ENCODE assay signal across 1 cellular context in the genomic region with DNA sequence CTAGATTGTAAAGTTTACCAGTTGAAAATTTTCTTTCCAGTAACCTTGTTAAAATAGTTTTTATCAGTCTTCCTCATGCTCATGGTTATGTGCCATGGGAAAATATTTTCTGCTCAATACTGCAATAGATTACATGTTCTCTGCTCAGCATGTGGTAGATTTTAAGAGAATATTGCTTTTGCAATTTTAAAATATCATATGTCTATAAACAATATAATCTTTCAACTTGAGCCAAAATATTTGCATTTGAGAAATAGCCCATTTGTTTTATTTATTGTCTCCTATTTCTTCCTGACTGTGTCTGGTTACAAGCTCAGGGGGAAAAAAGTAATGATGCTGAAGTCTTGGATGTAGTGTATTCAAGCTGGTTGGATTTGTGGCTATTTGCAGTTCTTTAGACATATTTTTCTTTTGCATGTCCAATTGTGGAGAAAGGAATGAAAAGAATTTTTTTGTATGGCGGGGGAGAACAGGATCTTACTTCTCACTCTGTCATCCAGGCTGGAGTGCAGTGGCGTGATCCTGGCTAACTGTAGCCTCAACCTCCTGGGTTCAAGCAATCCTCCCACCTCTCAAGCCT.
TF ChIP-seq lines count a peak whose summit lies in the region.

No MANE protein-coding gene starts in this region.

TF ChIP-seq in IMR-90, 13 proteins besides CTCF, POLR2A, EP300 and RAD21:
- TF ChIP-seq RFX5 (IDR thresholded peaks at IDR 0.05; ENCODE audit: low read depth, low read length) (no peak), BHLHE40 (IDR thresholded peaks at IDR 0.05; ENCODE audit: low read depth, low read length) (no peak), CEBPB (IDR thresholded peaks at IDR 0.05; ENCODE audit: low read depth, low read length) (no peak), RCOR1 (IDR thresholded peaks at IDR 0.05; ENCODE audit: insufficient replicate concordance, low read length) (no peak), NFE2L2 (IDR thresholded peaks at IDR 0.05; ENCODE audit: low read depth, low read length) (no peak), MAFK (IDR thresholded peaks at IDR 0.05; ENCODE audit: low read depth, low read length) (no peak), CHD1 (IDR thresholded peaks at IDR 0.05; ENCODE audit: low read depth, low read length) (no peak), SMC3 (IDR thresholded peaks at IDR 0.05; ENCODE audit: low read depth, low read length) (no peak), MAZ (IDR thresholded peaks at IDR 0.05; ENCODE audit: borderline replicate concordance, low read depth, low read length) (no peak), MXI1 (IDR thresholded peaks at IDR 0.05; ENCODE audit: borderline replicate concordance, low read depth, low read length) (no peak), FOS (IDR thresholded peaks at IDR 0.05; ENCODE audit: low read depth, low read length) (no peak)
- TF ChIP-seq, protein P1, sequence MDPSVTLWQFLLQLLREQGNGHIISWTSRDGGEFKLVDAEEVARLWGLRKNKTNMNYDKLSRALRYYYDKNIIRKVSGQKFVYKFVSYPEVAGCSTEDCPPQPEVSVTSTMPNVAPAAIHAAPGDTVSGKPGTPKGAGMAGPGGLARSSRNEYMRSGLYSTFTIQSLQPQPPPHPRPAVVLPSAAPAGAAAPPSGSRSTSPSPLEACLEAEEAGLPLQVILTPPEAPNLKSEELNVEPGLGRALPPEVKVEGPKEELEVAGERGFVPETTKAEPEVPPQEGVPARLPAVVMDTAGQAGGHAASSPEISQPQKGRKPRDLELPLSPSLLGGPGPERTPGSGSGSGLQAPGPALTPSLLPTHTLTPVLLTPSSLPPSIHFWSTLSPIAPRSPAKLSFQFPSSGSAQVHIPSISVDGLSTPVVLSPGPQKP (IDR thresholded peaks at IDR 0.05; ENCODE audit: borderline replicate concordance, low read depth, low read length): no peak
- TF ChIP-seq, protein P2, sequence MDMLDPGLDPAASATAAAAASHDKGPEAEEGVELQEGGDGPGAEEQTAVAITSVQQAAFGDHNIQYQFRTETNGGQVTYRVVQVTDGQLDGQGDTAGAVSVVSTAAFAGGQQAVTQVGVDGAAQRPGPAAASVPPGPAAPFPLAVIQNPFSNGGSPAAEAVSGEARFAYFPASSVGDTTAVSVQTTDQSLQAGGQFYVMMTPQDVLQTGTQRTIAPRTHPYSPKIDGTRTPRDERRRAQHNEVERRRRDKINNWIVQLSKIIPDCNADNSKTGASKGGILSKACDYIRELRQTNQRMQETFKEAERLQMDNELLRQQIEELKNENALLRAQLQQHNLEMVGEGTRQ (IDR thresholded peaks at IDR 0.05; ENCODE audit: low read depth, low read length): no peak
